Comparison of ENCODE assay signal across 13 cellular contexts in the genomic region with DNA sequence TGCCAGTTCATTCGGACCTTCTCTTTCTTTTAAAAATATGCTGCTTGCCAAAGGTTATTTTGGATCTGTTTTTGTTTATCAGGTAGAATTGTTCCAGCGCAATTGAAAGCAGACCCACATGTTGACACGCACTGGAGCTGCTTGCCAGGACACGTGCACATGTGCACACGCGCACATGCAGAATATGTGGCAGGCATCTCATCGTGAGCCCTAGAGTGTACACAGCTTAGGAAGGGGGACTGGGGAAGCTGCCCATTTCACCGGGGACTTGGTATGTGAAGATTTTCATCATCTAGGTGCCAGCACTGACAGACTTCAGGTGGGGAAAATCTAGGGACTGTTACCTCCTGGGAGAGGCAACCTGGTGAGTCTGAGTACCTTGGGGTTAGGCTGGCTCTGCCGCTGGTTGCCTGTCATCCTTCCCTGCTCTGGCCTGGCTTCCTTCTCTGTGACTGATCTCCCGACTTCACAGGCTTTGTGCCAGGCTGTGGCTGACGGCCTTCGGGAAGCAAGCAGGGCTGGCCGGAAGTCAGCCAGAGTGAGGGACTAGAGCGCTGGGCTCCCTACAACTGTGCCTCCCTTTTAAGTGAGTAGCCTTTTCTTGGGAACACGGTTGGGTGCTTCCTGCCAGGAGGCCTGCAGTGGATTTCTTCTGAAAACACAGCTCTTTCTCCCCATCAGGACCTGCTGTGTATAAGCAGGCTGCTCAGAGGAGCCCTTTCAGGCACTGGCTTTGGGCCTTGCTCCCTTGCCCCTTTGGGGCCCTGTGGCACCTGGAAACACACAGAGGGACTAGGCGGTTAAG.
DNase-seq lines count a peak whose midpoint lies in the region; ATAC-seq, FAIRE-seq and TF ChIP-seq lines count a peak whose summit lies in the region.
"Had no signal": no experiment of that assay in that cellular context is flagged by ENCODE, and none has a peak within 500 bp of the region (broad histone marks: within the 10 kb centered on the region; RNA-seq: fewer than 3 reads in every experiment).

No MANE protein-coding gene starts in this region.

- DNase-seq in AG09319 (ENCODE audit: extremely low read depth, low read depth), result peak; percentile 53
- no peak for DNase-seq in T-helper 17 cell
- DNase-seq in fibroblast of villous mesenchyme (ENCODE audit: low read depth), result peak; percentile 20
- peak; percentile 66 to 90 (median 79) for DNase-seq in pancreas
- DNase-seq in neuronal stem cell (ENCODE audit: low spot score), result no peak
- DNase-seq: AML-193, NCI-H1436, SHP77 treated with DMSO at 0.1 percent for 48 hours had no signal

- no peak for FAIRE-seq in pancreas (lab: Jason Lieb, UNC)

- no peak overlapping the region for H2BK12ac ChIP-seq in neuronal stem cell (ENCODE audit: low read length)

- H3K4me3 ChIP-seq in fibroblast of villous mesenchyme (ENCODE audit: low read depth, low read length), result no peak overlapping the region
- H3K4me3 ChIP-seq in pancreas, result no peak overlapping the region
- no peak overlapping the region for H3K4me3 ChIP-seq in neuronal stem cell (ENCODE audit: low read length in 2 of 2)
- H3K4me3 ChIP-seq: upper lobe of left lung had no signal

- no peak overlapping the region for H2AK5ac ChIP-seq in neuronal stem cell (ENCODE audit: low read depth, low read length)

- peaks cover 10% of the 10 kb centered on the region for H3K36me3 Mint-ChIP-seq in T-helper 17 cell (ENCODE audit: low read depth)

- no peak overlapping the region for H3K14ac ChIP-seq in neuronal stem cell (ENCODE audit: low read length)

- no peak overlapping the region for H2BK5ac ChIP-seq in neuronal stem cell (ENCODE audit: low read length)

- no peak overlapping the region for H3K9ac ChIP-seq in neuronal stem cell (ENCODE audit: low read depth, low read length, poor library complexity)

- H2AFZ ChIP-seq in neuronal stem cell (ENCODE audit: low read length), result no peak overlapping the region

- no peak for TF ChIP-seq CTCF in AG09319 (IDR thresholded peaks at IDR 0.05; ENCODE audit: low read depth, low read length)
- TF ChIP-seq CTCF in fibroblast of villous mesenchyme (IDR thresholded peaks at IDR 0.05; ENCODE audit: insufficient read depth, low read depth, low read length), result no peak
- no peak for TF ChIP-seq CTCF in pancreas (IDR thresholded peaks at IDR 0.05)

- ATAC-seq in T-helper 17 cell, result no peak
- peak; percentile 82 to 89 (median 88) for ATAC-seq in pancreas
- ATAC-seq in HG03045 (IDR thresholded peaks at IDR 0.05; ENCODE audit: unreplicated experiment), result no peak
- ATAC-seq in GM21515 (IDR thresholded peaks at IDR 0.05; ENCODE audit: unreplicated experiment), result no peak
- ATAC-seq in HG03135 (IDR thresholded peaks at IDR 0.05; ENCODE audit: unreplicated experiment), result no peak
- ATAC-seq: left colon had no signal

- peaks cover 13% of the 10 kb centered on the region for H3K4me1 Mint-ChIP-seq in T-helper 17 cell

- no peak overlapping the region for H3K4me2 ChIP-seq in neuronal stem cell (ENCODE audit: insufficient read depth, low read length, poor library complexity, severe bottlenecking)

- peak overlapping the region; percentile 73 for H3K27ac Mint-ChIP-seq in T-helper 17 cell

- 37 to 47% methylated on average over 16 of the region's 16 CpGs for WGBS in pancreas, 2 donors
- WGBS in neuronal stem cell (ENCODE audit: extremely low coverage in 2 of 2, insufficient read length in 2 of 2, insufficient replicate concordance in 1 of 2), 2 donors, result no CpG with 5 or more reads among the region's 16 CpGs

- H4K8ac ChIP-seq in neuronal stem cell (ENCODE audit: low read depth, low read length), result no peak overlapping the region

- no peak overlapping the region for H3K4me3 Mint-ChIP-seq in T-helper 17 cell

- H3K27ac ChIP-seq in pancreas, result peak overlapping the region in 3 of 4 donors; percentile 27 to 43 (median 38)
- H3K27ac ChIP-seq in neuronal stem cell (replicated peaks; ENCODE audit: low read length), result no peak overlapping the region
- H3K27ac ChIP-seq: upper lobe of left lung had no signal

- no peaks in the 10 kb centered on the region for H3K27me3 ChIP-seq in pancreas
- H3K27me3 ChIP-seq in neuronal stem cell (ENCODE audit: control insufficient read depth in 3 of 3, insufficient read depth in 3 of 3, low read depth in 1 of 3, low read length in 3 of 3), result no peaks in the 10 kb centered on the region
- H3K27me3 ChIP-seq: upper lobe of left lung had no signal

- H3K79me1 ChIP-seq in neuronal stem cell (ENCODE audit: low read depth, low read length), result no peaks in the 10 kb centered on the region

- H3K36me3 ChIP-seq in pancreas (no peaks in the 10 kb centered on the region), neuronal stem cell (replicated peaks in 1 of 2; ENCODE audit: control insufficient read depth in 2 of 2, insufficient read depth in 2 of 2, low read length in 2 of 2) (no peaks in the 10 kb centered on the region)

- no peak overlapping the region for H2BK120ac ChIP-seq in neuronal stem cell (ENCODE audit: low read depth, low read length)

- H3K9me3 ChIP-seq in T-helper 17 cell (ENCODE audit: control insufficient read depth, low read length, poor library complexity, severe bottlenecking) (no peaks in the 10 kb centered on the region), pancreas (no peaks in the 10 kb centered on the region), neuronal stem cell (replicated peaks in 1 of 2; ENCODE audit: control insufficient read depth in 2 of 2, insufficient read depth in 1 of 2, low read depth in 1 of 2, low read length in 2 of 2) (no peaks in the 10 kb centered on the region)
- H3K9me3 ChIP-seq: upper lobe of left lung had no signal

- peaks cover 0 to 8% (median 4%) of the 10 kb centered on the region in 3 donors for H3K4me1 ChIP-seq in pancreas
- peaks cover 20 to 37% of the 10 kb centered on the region in 2 donors for H3K4me1 ChIP-seq in neuronal stem cell (ENCODE audit: control insufficient read depth in 2 of 2, insufficient read depth in 1 of 2, low read depth in 1 of 2, low read length in 2 of 2)

- intact Hi-C loops in pancreas (cut with DNase I), result no loop called here

- no peak overlapping the region for H3K18ac ChIP-seq in neuronal stem cell (ENCODE audit: low read length)

- no peak overlapping the region for H2BK15ac ChIP-seq in neuronal stem cell (ENCODE audit: low read length)

- H4K91ac ChIP-seq in neuronal stem cell (ENCODE audit: low read depth, low read length, poor library complexity), result no peak overlapping the region

- no peak overlapping the region for H3K23ac ChIP-seq in neuronal stem cell (ENCODE audit: low read depth, low read length, poor library complexity)

- no peaks in the 10 kb centered on the region for H3K27me3 Mint-ChIP-seq in T-helper 17 cell

- H3K4ac ChIP-seq in neuronal stem cell (ENCODE audit: low read length), result no peak overlapping the region

Comparison
In these comparisons a context has a peak if more than half of its experiments do, and no peak if none do; other contexts are left out.
1. DNase-seq: peak in AG09319 (single experiment), fibroblast of villous mesenchyme (single experiment) and pancreas (6 of 6); none in T-helper 17 cell (0 of 3) and neuronal stem cell (single experiment).
2. ATAC-seq: peak in pancreas (4 of 4); none in T-helper 17 cell (single experiment), HG03045 (single experiment), GM21515 (single experiment) and HG03135 (single experiment).